In the genomic region with DNA sequence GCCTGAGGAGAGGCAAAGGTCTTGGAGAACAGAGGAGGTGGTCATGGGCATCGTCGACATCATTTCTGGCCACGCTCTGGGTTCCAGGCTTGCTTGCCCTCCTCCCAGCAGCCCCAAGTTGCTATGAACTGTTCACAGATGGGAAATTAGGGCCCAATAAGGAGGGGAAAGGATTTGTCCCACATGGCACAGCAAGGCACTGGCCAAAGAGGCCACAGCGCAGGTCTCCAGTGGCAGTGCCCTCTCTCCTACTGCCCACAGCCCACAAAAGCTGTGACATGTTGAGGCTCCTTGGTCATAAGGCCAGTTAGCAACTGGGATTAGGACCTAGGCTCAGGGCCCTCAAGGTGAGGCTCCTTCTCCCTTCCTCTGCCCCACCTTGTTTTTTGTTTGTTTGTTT, we compare ENCODE assay signal across 10 cellular contexts. TPM values are rescaled to one million over a fixed set of nuclear protein-coding genes. Genes with fewer than 3 reads are reported as not detected.
DNase-seq lines count a peak whose midpoint lies in the region; ATAC-seq, FAIRE-seq and TF ChIP-seq lines count a peak whose summit lies in the region.
"Had no signal": no experiment of that assay in that cellular context is flagged by ENCODE, and none has a peak within 500 bp of the region (broad histone marks: within the 10 kb centered on the region; RNA-seq: fewer than 3 reads in every experiment).

No MANE protein-coding gene starts in this region.

- H3K27ac Mint-ChIP-seq in activated T-helper 1 cell treated with anti-CD3 and anti-CD28 coated beads, Interleukin-12 subunit alpha, Interleukin-12 subunit beta, Interleukin-2, Interleukin-4 antibody, amounts not matched to agents 30 ng/mL and 10 ng/mL and 1 ng/mL, durations not matched to agents 14 hours and 24 hours and 36 hours, result no peak overlapping the region

- no peak overlapping the region for H3K4ac ChIP-seq in mesenchymal stem cell (ENCODE audit: low read depth in 1 of 2, low read length in 2 of 2)

- H3K4me1 ChIP-seq in mesenchymal stem cell (ENCODE audit: control insufficient read depth, insufficient read depth, low read depth, low read length), result peaks cover 35% of the 10 kb centered on the region
- peaks cover 32 to 53% (median 41%) of the 10 kb centered on the region in 4 donors for H3K4me1 ChIP-seq in upper lobe of left lung

- 99% methylated on average over 4 of the region's 4 CpGs for WGBS in mesenchymal stem cell
- 74 to 75% methylated on average over 4 of the region's 4 CpGs for WGBS in upper lobe of left lung, 2 donors

- H3K4me3 ChIP-seq in mesenchymal stem cell (ENCODE audit: insufficient read depth in 1 of 2, low read depth in 1 of 2, low read length in 2 of 2), result no peak overlapping the region
- no peak overlapping the region for H3K4me3 ChIP-seq in upper lobe of left lung

- H3K14ac ChIP-seq in mesenchymal stem cell (ENCODE audit: low read length in 2 of 2), result no peak overlapping the region

- no peak overlapping the region for H3K27ac ChIP-seq in mesenchymal stem cell (ENCODE audit: low read length, poor library complexity, severe bottlenecking)
- peak overlapping the region in 3 of 4 donors; percentile 24 to 90 (median 88) for H3K27ac ChIP-seq in upper lobe of left lung

- no peak overlapping the region for H4K8ac ChIP-seq in mesenchymal stem cell (ENCODE audit: low read length)

- H3K9ac ChIP-seq in mesenchymal stem cell (ENCODE audit: low read length), result no peak overlapping the region

- TF ChIP-seq EP300 in upper lobe of left lung (IDR thresholded peaks at IDR 0.05), result no peak

- TF ChIP-seq CTCF in upper lobe of left lung (IDR thresholded peaks at IDR 0.05), result no peak

- H2BK5ac ChIP-seq in mesenchymal stem cell (ENCODE audit: low read depth, low read length, poor library complexity, severe bottlenecking), result no peak overlapping the region

- H3K36me3 ChIP-seq in mesenchymal stem cell (ENCODE audit: control insufficient read depth in 1 of 2, insufficient read depth in 2 of 2, low read depth in 1 of 2, low read length in 2 of 2), result peaks cover 20 to 21% of the 10 kb centered on the region in 2 experiments
- H3K36me3 ChIP-seq in upper lobe of left lung, result peaks cover 5 to 17% (median 10%) of the 10 kb centered on the region in 4 donors

- H2AK5ac ChIP-seq in mesenchymal stem cell (ENCODE audit: low read length, severe bottlenecking), result no peak overlapping the region

- H3K18ac ChIP-seq in mesenchymal stem cell (ENCODE audit: low read depth in 1 of 2, low read length in 2 of 2), result no peak overlapping the region

- H3K27me3 ChIP-seq in mesenchymal stem cell (ENCODE audit: control insufficient read depth in 1 of 2, insufficient read depth in 1 of 2, low read length in 2 of 2) (peaks cover 29 to 31% of the 10 kb centered on the region in 2 experiments), upper lobe of left lung (peaks cover 0 to 23% (median 16%) of the 10 kb centered on the region in 4 donors)

- H3K79me1 ChIP-seq in mesenchymal stem cell (replicated peaks; ENCODE audit: low read length, poor library complexity, severe bottlenecking), result peaks cover 21% of the 10 kb centered on the region

- H3K9me3 Mint-ChIP-seq in activated T-helper 1 cell treated with anti-CD3 and anti-CD28 coated beads, Interleukin-12 subunit alpha, Interleukin-12 subunit beta, Interleukin-2, Interleukin-4 antibody, amounts not matched to agents 30 ng/mL and 10 ng/mL and 1 ng/mL, durations not matched to agents 14 hours and 24 hours and 36 hours, result no peaks in the 10 kb centered on the region

- H3K4me1 Mint-ChIP-seq in activated T-helper 1 cell treated with anti-CD3 and anti-CD28 coated beads, Interleukin-12 subunit alpha, Interleukin-12 subunit beta, Interleukin-2, Interleukin-4 antibody, amounts not matched to agents 30 ng/mL and 10 ng/mL and 1 ng/mL, durations not matched to agents 14 hours and 24 hours and 36 hours (ENCODE audit: low read depth), result peaks cover 22% of the 10 kb centered on the region

- no peak overlapping the region for H3K4me2 ChIP-seq in mesenchymal stem cell (ENCODE audit: low read length, poor library complexity, severe bottlenecking)

- H2BK12ac ChIP-seq in mesenchymal stem cell (ENCODE audit: low read length in 2 of 2), result peak overlapping the region in 1 of 2 experiments; percentile 74

- H3K23ac ChIP-seq in mesenchymal stem cell (ENCODE audit: low read length in 2 of 2), result no peak overlapping the region

- H4K91ac ChIP-seq in mesenchymal stem cell (ENCODE audit: low read length), result no peak overlapping the region

- H3K4me3 Mint-ChIP-seq in activated T-helper 1 cell treated with anti-CD3 and anti-CD28 coated beads, Interleukin-12 subunit alpha, Interleukin-12 subunit beta, Interleukin-2, Interleukin-4 antibody, amounts not matched to agents 30 ng/mL and 10 ng/mL and 1 ng/mL, durations not matched to agents 14 hours and 24 hours and 36 hours, result peak overlapping the region; percentile 73

- peak overlapping the region; percentile 29 for H2AFZ ChIP-seq in mesenchymal stem cell (ENCODE audit: low read depth, low read length)

- H2BK120ac ChIP-seq in mesenchymal stem cell (ENCODE audit: low read depth, low read length), result no peak overlapping the region

- intact Hi-C loops in Right ventricle myocardium superior (cut with DNase I), result loop anchor here (5.0 kb wide), 1 partner anchor 62 kb away; no protein-coding TSS in a partner anchor
- intact Hi-C loops in Right ventricle myocardium inferior (cut with DNase I), result loop anchor here (2.0 kb wide), 1 partner anchor 76 kb away; no protein-coding TSS in a partner anchor
- intact Hi-C loops in activated T-helper 1 cell treated with anti-CD3 and anti-CD28 coated beads, Interleukin-12 subunit alpha, Interleukin-12 subunit beta, Interleukin-2, Interleukin-4 antibody, amounts not matched to agents 30 ng/mL and 10 ng/mL and 1 ng/mL, durations not matched to agents 14 hours and 24 hours and 36 hours (cut with micrococcal nuclease), result loop anchor here (2.0 to 5.0 kb wide), 3 partner anchors 200 to 1848 kb away; partner anchors contain the start of genes CSTPP1 and FNBP4

- DNase-seq in Right ventricle myocardium superior (peak; percentile 26), Right ventricle myocardium inferior (ENCODE audit: missing footprints) (no peak), mesenchymal stem cell (no peak), upper lobe of left lung (no peak), GM12892 (ENCODE audit: insufficient read length) (no peak), NCI-H226 (no peak)
- no peak for DNase-seq in activated T-helper 1 cell treated with anti-CD3 and anti-CD28 coated beads, Interleukin-12 subunit alpha, Interleukin-12 subunit beta, Interleukin-2, Interleukin-4 antibody, amounts not matched to agents 30 ng/mL and 10 ng/mL and 1 ng/mL, durations not matched to agents 14 hours and 24 hours and 36 hours (ENCODE audit: low spot score)
- DNase-seq in activated effector memory CD4-positive, alpha-beta T cell treated with anti-CD3 and anti-CD28 coated beads, Interleukin-2, amount 50 U/mL, for 16 hours, result no peak

- no peak overlapping the region for H2BK15ac ChIP-seq in mesenchymal stem cell (ENCODE audit: low read depth, poor library complexity, severe bottlenecking)

- H3K36me3 Mint-ChIP-seq in activated T-helper 1 cell treated with anti-CD3 and anti-CD28 coated beads, Interleukin-12 subunit alpha, Interleukin-12 subunit beta, Interleukin-2, Interleukin-4 antibody, amounts not matched to agents 30 ng/mL and 10 ng/mL and 1 ng/mL, durations not matched to agents 14 hours and 24 hours and 36 hours (ENCODE audit: low read depth), result peaks cover 6% of the 10 kb centered on the region

- no peak for FAIRE-seq in GM12892 (lab: Jason Lieb, UNC)
- FAIRE-seq: colon had no signal

- TF ChIP-seq POLR2A in upper lobe of left lung (IDR thresholded peaks at IDR 0.05) (no peak), GM12892 (IDR thresholded peaks at IDR 0.05; ENCODE audit: low read depth, low read length) (no peak)

- no peaks in the 10 kb centered on the region for H3K9me3 ChIP-seq in mesenchymal stem cell (ENCODE audit: control insufficient read depth, low read length)
- H3K9me3 ChIP-seq in upper lobe of left lung, result no peaks in the 10 kb centered on the region
- H3K9me3 ChIP-seq: Peyer's patch had no signal

- ATAC-seq in Right ventricle myocardium superior (ENCODE audit: poor library complexity) (no peak), Right ventricle myocardium inferior (no peak), upper lobe of left lung (ENCODE audit: low FRiP score in 2 of 2) (no peak)

- H3K27me3 Mint-ChIP-seq in activated T-helper 1 cell treated with anti-CD3 and anti-CD28 coated beads, Interleukin-12 subunit alpha, Interleukin-12 subunit beta, Interleukin-2, Interleukin-4 antibody, amounts not matched to agents 30 ng/mL and 10 ng/mL and 1 ng/mL, durations not matched to agents 14 hours and 24 hours and 36 hours (ENCODE audit: insufficient read depth), result peaks cover 19% of the 10 kb centered on the region

RNA-seq across cellular contexts. Expression of gene PEX16, which starts 1.6 kb away (rescaled TPM):
- total RNA-seq in Right ventricle myocardium superior (8.5 TPM), Right ventricle myocardium inferior (10.4 TPM), upper lobe of left lung (10 to 100 TPM; 22.9 to 43.0 (median 32.6) TPM)
- total RNA-seq in activated T-helper 1 cell treated with anti-CD3 and anti-CD28 coated beads, Interleukin-12 subunit alpha, Interleukin-12 subunit beta, Interleukin-2, Interleukin-4 antibody, amounts not matched to agents 30 ng/mL and 10 ng/mL and 1 ng/mL, durations not matched to agents 14 hours and 24 hours and 36 hours, result 37.4 and 44.6 TPM in 2 replicates
- 16.4 TPM for polyA plus RNA-seq in mesenchymal stem cell (2013, experiment 1 of 2)
- polyA plus RNA-seq in mesenchymal stem cell (2013, experiment 2 of 2), result 17.3 TPM
- 14.3 TPM for polyA plus RNA-seq in GM12892 (2012; ENCODE audit: missing spikeins)

RNA-seq across cellular contexts. Expression of gene LARGE2, which starts 3.2 kb away (rescaled TPM):
- total RNA-seq in Right ventricle myocardium superior (not detected), Right ventricle myocardium inferior (not detected), upper lobe of left lung (10 to 100 TPM in 1 of 6 donors, 1 to 10 TPM in 5; 4.3 to 10.6 (median 7.1) TPM)
- total RNA-seq in activated T-helper 1 cell treated with anti-CD3 and anti-CD28 coated beads, Interleukin-12 subunit alpha, Interleukin-12 subunit beta, Interleukin-2, Interleukin-4 antibody, amounts not matched to agents 30 ng/mL and 10 ng/mL and 1 ng/mL, durations not matched to agents 14 hours and 24 hours and 36 hours, result not detected in 2 replicates
- 0.08 TPM for polyA plus RNA-seq in mesenchymal stem cell (2013, experiment 1 of 2)
- polyA plus RNA-seq in mesenchymal stem cell (2013, experiment 2 of 2), result 0.07 TPM
- polyA plus RNA-seq in GM12892 (2012; ENCODE audit: missing spikeins), result not detected

RNA-seq across cellular contexts. Expression of gene FREY1, which starts 12.2 kb away (rescaled TPM):
- not detected for total RNA-seq in Right ventricle myocardium superior
- total RNA-seq in Right ventricle myocardium inferior, result not detected
- total RNA-seq in activated T-helper 1 cell treated with anti-CD3 and anti-CD28 coated beads, Interleukin-12 subunit alpha, Interleukin-12 subunit beta, Interleukin-2, Interleukin-4 antibody, amounts not matched to agents 30 ng/mL and 10 ng/mL and 1 ng/mL, durations not matched to agents 14 hours and 24 hours and 36 hours, result 0.59 and 1.9 TPM in 2 replicates
- 0.28 TPM for polyA plus RNA-seq in mesenchymal stem cell (2013, experiment 1 of 2)
- 0.15 TPM for polyA plus RNA-seq in mesenchymal stem cell (2013, experiment 2 of 2)
- 1 to 10 TPM in 3 of 6 donors, under 1 TPM in 1, not detected in 2; 0.60 to 3.2 (median 1.7) TPM for total RNA-seq in upper lobe of left lung
- polyA plus RNA-seq in GM12892 (2012; ENCODE audit: missing spikeins), result not detected

RNA-seq across cellular contexts. Expression of gene MAPK8IP1, which starts 33.8 kb away (rescaled TPM):
- total RNA-seq in Right ventricle myocardium superior (4.5 TPM), Right ventricle myocardium inferior (5.9 TPM), upper lobe of left lung (10 to 100 TPM in 1 of 6 donors, 1 to 10 TPM in 5; 2.1 to 16.0 (median 8.7) TPM)
- 0.51 and 0.91 TPM in 2 replicates for total RNA-seq in activated T-helper 1 cell treated with anti-CD3 and anti-CD28 coated beads, Interleukin-12 subunit alpha, Interleukin-12 subunit beta, Interleukin-2, Interleukin-4 antibody, amounts not matched to agents 30 ng/mL and 10 ng/mL and 1 ng/mL, durations not matched to agents 14 hours and 24 hours and 36 hours
- polyA plus RNA-seq in mesenchymal stem cell (2013, experiment 1 of 2), result 7.5 TPM
- 8.0 TPM for polyA plus RNA-seq in mesenchymal stem cell (2013, experiment 2 of 2)
- polyA plus RNA-seq in GM12892 (2012; ENCODE audit: missing spikeins), result 0.15 TPM
